In genomic region chr1:53324321-53324720, GRCh38 we compare ENCODE assay signal across 21 cellular contexts. TPM values are rescaled to one million over a fixed set of nuclear protein-coding genes. Genes with fewer than 3 reads are reported as not detected.
DNase-seq lines count a peak whose midpoint lies in the region; ATAC-seq, FAIRE-seq and TF ChIP-seq lines count a peak whose summit lies in the region.
"Had no signal": no experiment of that assay in that cellular context is flagged by ENCODE, and none has a peak within 500 bp of the region (broad histone marks: within the 10 kb centered on the region; RNA-seq: fewer than 3 reads in every experiment).

No MANE protein-coding gene starts in this region.

- no peak for ATAC-seq in activated naive CD8-positive, alpha-beta T cell treated with anti-CD3 and anti-CD28 coated beads, Interleukin-2, amount 50 U/mL, for 24 hours
- ATAC-seq: gastroesophageal sphincter; HCT116; HepG2; stimulated activated naive CD8-positive, alpha-beta T cell treated with anti-CD3 and anti-CD28 coated beads, Interleukin-15, Interleukin-2, amounts not matched to agents 100 U/mL and 50 U/mL, for 24 hours had no signal

- no peak overlapping the region for H3K27ac ChIP-seq in neural progenitor cell
- H3K27ac ChIP-seq: 22Rv1, gastroesophageal sphincter, parathyroid adenoma had no signal

- H3K4me1 Mint-ChIP-seq in T-helper 1 cell treated with Interleukin-12 subunit alpha and Interleukin-12 subunit beta and Interleukin-4 antibody, amounts not matched to agents 30 μg/mL and 1 μg/mL, for 36 hours (ENCODE audit: low read depth), result peaks cover 39% of the 10 kb centered on the region
- H3K4me1 Mint-ChIP-seq in activated naive CD8-positive, alpha-beta T cell treated with anti-CD3 and anti-CD28 coated beads, Interleukin-2, amount 50 U/mL, for 24 hours, result peaks cover 24% of the 10 kb centered on the region
- H3K4me1 Mint-ChIP-seq in neural progenitor cell, result peaks cover 35% of the 10 kb centered on the region

- no peaks in the 10 kb centered on the region for H3K27me3 Mint-ChIP-seq in T-helper 1 cell treated with Interleukin-12 subunit alpha and Interleukin-12 subunit beta and Interleukin-4 antibody, amounts not matched to agents 30 μg/mL and 1 μg/mL, for 36 hours (ENCODE audit: low read depth)
- no peaks in the 10 kb centered on the region for H3K27me3 Mint-ChIP-seq in activated naive CD8-positive, alpha-beta T cell treated with anti-CD3 and anti-CD28 coated beads, Interleukin-2, amount 50 U/mL, for 24 hours
- H3K27me3 Mint-ChIP-seq in neural progenitor cell (ENCODE audit: insufficient read depth, low read depth), result peaks cover 11% of the 10 kb centered on the region

- peak overlapping the region; percentile 91 for H3K4me2 ChIP-seq in Loucy (ENCODE audit: low read depth, low read length, poor library complexity, severe bottlenecking)
- H3K4me2 ChIP-seq in neural progenitor cell, result no peak overlapping the region
- H3K4me2 ChIP-seq: smooth muscle cell had no signal

- peaks cover 28% of the 10 kb centered on the region for H3K36me3 Mint-ChIP-seq in T-helper 1 cell treated with Interleukin-12 subunit alpha and Interleukin-12 subunit beta and Interleukin-4 antibody, amounts not matched to agents 30 μg/mL and 1 μg/mL, for 36 hours (ENCODE audit: low read depth)
- H3K36me3 Mint-ChIP-seq in activated naive CD8-positive, alpha-beta T cell treated with anti-CD3 and anti-CD28 coated beads, Interleukin-2, amount 50 U/mL, for 24 hours (ENCODE audit: low read depth), result peaks cover 50% of the 10 kb centered on the region
- H3K36me3 Mint-ChIP-seq in neural progenitor cell, result peaks cover 8% of the 10 kb centered on the region

- H3K9me3 ChIP-seq in Loucy (ENCODE audit: insufficient read depth, low read depth, low read length) (no peaks in the 10 kb centered on the region), neural progenitor cell (ENCODE audit: low read depth) (no peaks in the 10 kb centered on the region)
- H3K9me3 ChIP-seq: gastroesophageal sphincter had no signal

- peaks cover 37% of the 10 kb centered on the region for H4K20me1 ChIP-seq in Loucy (ENCODE audit: insufficient read depth, low read length, poor library complexity, severe bottlenecking)
- H4K20me1 ChIP-seq in neural progenitor cell (ENCODE audit: low read depth), result peaks cover 45% of the 10 kb centered on the region

- H3K9me3 Mint-ChIP-seq in T-helper 1 cell treated with Interleukin-12 subunit alpha and Interleukin-12 subunit beta and Interleukin-4 antibody, amounts not matched to agents 30 μg/mL and 1 μg/mL, for 36 hours, result no peaks in the 10 kb centered on the region
- H3K9me3 Mint-ChIP-seq in activated naive CD8-positive, alpha-beta T cell treated with anti-CD3 and anti-CD28 coated beads, Interleukin-2, amount 50 U/mL, for 24 hours, result no peaks in the 10 kb centered on the region
- H3K9me3 Mint-ChIP-seq in neural progenitor cell, result no peaks in the 10 kb centered on the region

- no peak for DNase-seq in T-helper 1 cell
- no peak for DNase-seq in activated naive CD8-positive, alpha-beta T cell treated with anti-CD3 and anti-CD28 coated beads, Interleukin-2, amount 50 U/mL, for 24 hours
- no peak for DNase-seq in neural progenitor cell (ENCODE audit: low spot score)
- no peak for DNase-seq in NCI-H187 (lab: John Stamatoyannopoulos, UW)
- DNase-seq in NCI-H82 (lab: John Stamatoyannopoulos, UW), result no peak
- no peak for DNase-seq in GM19239 (ENCODE audit: insufficient read length, low spot score)
- DNase-seq: amniotic stem cell; cerebellar nuclear complex; NCI-H1092 treated with DMSO at 0.1 percent for 48 hours; NCI-H2227 treated with DMSO at 0.1 percent for 48 hours; SHP77 treated with DMSO at 0.1 percent for 48 hours; stimulated activated naive CD8-positive, alpha-beta T cell treated with anti-CD3 and anti-CD28 coated beads, Interleukin-15, Interleukin-2, amounts not matched to agents 100 U/mL and 50 U/mL, for 24 hours had no signal

- TF ChIP-seq CTCF in Loucy (conservative IDR thresholded peaks at IDR 0.05; ENCODE audit: low read length) (no peak), neural progenitor cell (IDR thresholded peaks at IDR 0.05) (no peak)

- no peaks in the 10 kb centered on the region for H3K9me2 ChIP-seq in Loucy (replicated peaks; ENCODE audit: low read depth, low read length)

- peak overlapping the region; percentile 94 for H3K27ac Mint-ChIP-seq in T-helper 1 cell treated with Interleukin-12 subunit alpha and Interleukin-12 subunit beta and Interleukin-4 antibody, amounts not matched to agents 30 μg/mL and 1 μg/mL, for 36 hours
- peak overlapping the region; percentile 53 for H3K27ac Mint-ChIP-seq in activated naive CD8-positive, alpha-beta T cell treated with anti-CD3 and anti-CD28 coated beads, Interleukin-2, amount 50 U/mL, for 24 hours
- no peak overlapping the region for H3K27ac Mint-ChIP-seq in neural progenitor cell

- H2AFZ ChIP-seq in Loucy (ENCODE audit: low read length), result no peak overlapping the region
- no peak overlapping the region for H2AFZ ChIP-seq in neural progenitor cell (replicated peaks)
- H2AFZ ChIP-seq: parathyroid adenoma had no signal

- H3K4me3 Mint-ChIP-seq in T-helper 1 cell treated with Interleukin-12 subunit alpha and Interleukin-12 subunit beta and Interleukin-4 antibody, amounts not matched to agents 30 μg/mL and 1 μg/mL, for 36 hours, result peak overlapping the region; percentile 90
- H3K4me3 Mint-ChIP-seq in activated naive CD8-positive, alpha-beta T cell treated with anti-CD3 and anti-CD28 coated beads, Interleukin-2, amount 50 U/mL, for 24 hours, result peak overlapping the region; percentile 38
- H3K4me3 Mint-ChIP-seq in neural progenitor cell, result peak overlapping the region; percentile 62

- peak overlapping the region; percentile 69 for H3K9ac ChIP-seq in Loucy (ENCODE audit: low read depth, low read length, poor library complexity, severe bottlenecking)
- H3K9ac ChIP-seq in neural progenitor cell, result no peak overlapping the region
- H3K9ac ChIP-seq: parathyroid adenoma had no signal

- H3K4me1 ChIP-seq in Loucy (ENCODE audit: insufficient read depth, low read length, poor library complexity, severe bottlenecking) (peaks cover 18% of the 10 kb centered on the region), neural progenitor cell (peaks cover 7% of the 10 kb centered on the region)
- H3K4me1 ChIP-seq: parathyroid adenoma had no signal

- H3K79me2 ChIP-seq in Loucy (ENCODE audit: insufficient read depth, low read length), result peaks cover 73% of the 10 kb centered on the region
- peaks cover 62% of the 10 kb centered on the region for H3K79me2 ChIP-seq in neural progenitor cell (ENCODE audit: low read depth)
- H3K79me2 ChIP-seq: parathyroid adenoma had no signal

- no peak for FAIRE-seq in GM19239 (lab: Jason Lieb, UNC)
- FAIRE-seq: endothelial cell of umbilical vein, HepG2 had no signal

- H3K4me3 ChIP-seq in Loucy (ENCODE audit: low read length, poor library complexity, severe bottlenecking) (no peak overlapping the region), neural progenitor cell (no peak overlapping the region)
- H3K4me3 ChIP-seq: gastroesophageal sphincter, smooth muscle cell had no signal

- H3K36me3 ChIP-seq in Loucy (ENCODE audit: insufficient read depth, low read length), result peaks cover 13% of the 10 kb centered on the region; the same call in 1 of the 2 replicates
- H3K36me3 ChIP-seq in neural progenitor cell, result no peaks in the 10 kb centered on the region
- H3K36me3 ChIP-seq: gastroesophageal sphincter had no signal

- no peaks in the 10 kb centered on the region for H3K27me3 ChIP-seq in Loucy (ENCODE audit: insufficient read depth, low read length, poor library complexity, severe bottlenecking)
- no peaks in the 10 kb centered on the region for H3K27me3 ChIP-seq in neural progenitor cell
- H3K27me3 ChIP-seq: gastroesophageal sphincter had no signal

- H3F3A ChIP-seq in Loucy (ENCODE audit: low read depth), result no peaks in the 10 kb centered on the region
- peaks cover 19% of the 10 kb centered on the region for H3F3A ChIP-seq in neural progenitor cell (ENCODE audit: low read depth)

RNA-seq across cellular contexts. Expression of gene LRP8, which starts 3.5 kb away (rescaled TPM):
- total RNA-seq in neural progenitor cell (ENCODE audit: low replicate concordance), result 15.6 and 25.7 TPM in 2 replicates

Comparison
In these comparisons a context has a peak if more than half of its experiments do, and no peak if none do; other contexts are left out.
1. H3K4me3 Mint-ChIP-seq: peak in every context shown above with its lines; median percentile 90 in T-helper 1 cell treated with Interleukin-12 subunit alpha and Interleukin-12 subunit beta and Interleukin-4 antibody, amounts not matched to agents 30 μg/mL and 1 μg/mL, for 36 hours; 62 in neural progenitor cell; 38 in activated naive CD8-positive, alpha-beta T cell treated with anti-CD3 and anti-CD28 coated beads, Interleukin-2, amount 50 U/mL, for 24 hours.